In genomic region chr15:32718082-32718821, GRCh38 we compare ENCODE assay signal across 10 cellular contexts. TPM values are rescaled to one million over a fixed set of nuclear protein-coding genes. Genes with fewer than 3 reads are reported as not detected.
DNase-seq lines count a peak whose midpoint lies in the region; TF ChIP-seq lines count a peak whose summit lies in the region.
"Had no signal": no experiment of that assay in that cellular context is flagged by ENCODE, and none has a peak within 500 bp of the region (broad histone marks: within the 10 kb centered on the region; RNA-seq: fewer than 3 reads in every experiment).

No MANE protein-coding gene starts in this region.

- peak overlapping the region; percentile 41 for H3K27ac Mint-ChIP-seq in activated T-cell treated with anti-CD3 and anti-CD28 coated beads, Interleukin-2, amount 50 U/mL, for 24 hours
- no peak overlapping the region for H3K27ac Mint-ChIP-seq in type B pancreatic cell
- H3K27ac Mint-ChIP-seq: activated CD4-positive, alpha-beta memory T cell treated with anti-CD3 and anti-CD28 coated beads, Interleukin-2, amount 10 ng/mL, durations not matched to agents 7 days and 5 days had no signal

- no peak overlapping the region for H3K9ac ChIP-seq in mammary epithelial cell (ENCODE audit: insufficient read depth, low read length)

- H3K4me1 Mint-ChIP-seq in activated T-cell treated with anti-CD3 and anti-CD28 coated beads, Interleukin-2, amount 50 U/mL, for 24 hours (ENCODE audit: low read depth): peaks cover 31% of the 10 kb centered on the region
- peaks cover 18% of the 10 kb centered on the region for H3K4me1 Mint-ChIP-seq in type B pancreatic cell (ENCODE audit: unreplicated experiment)

- BruUV-seq in mammary epithelial cell (replicated peaks; lab: Mats Ljungman, UMichigan): no TSS peak

- no peak overlapping the region for H3K27ac ChIP-seq in mammary epithelial cell (ENCODE audit: insufficient read depth, low read depth, low read length)
- H3K27ac ChIP-seq: HL-60 had no signal

- peak; percentile 39 for DNase-seq in activated T-cell treated with anti-CD3 and anti-CD28 coated beads, Interleukin-2, amount 50 U/mL, for 24 hours
- no peak for DNase-seq in activated T-cell treated with anti-CD3 and anti-CD28 coated beads, Interleukin-2, amount 50 U/mL, for 1 hour
- DNase-seq in mammary epithelial cell: peak; percentile 32
- DNase-seq in lung microvascular endothelial cell (ENCODE audit: low read depth in 2 of 2): peak; percentile 40 to 54
- no peak for DNase-seq in type B pancreatic cell (ENCODE audit: extremely low spot score, unreplicated experiment)
- DNase-seq in effector CD8-positive, alpha-beta T cell (lab: John Stamatoyannopoulos, UW): no peak
- DNase-seq in central memory CD4-positive, alpha-beta T cell: no peak
- DNase-seq in SKM-1 treated with dmso at 0.1 percent for 144 hours (lab: John Stamatoyannopoulos, UW; ENCODE audit: unreplicated experiment): no peak
- DNase-seq: activated CD4-positive, alpha-beta memory T cell treated with anti-CD3 and anti-CD28 coated beads, Interleukin-2, amount 10 ng/mL, durations not matched to agents 7 days and 5 days had no signal

- peak overlapping the region; percentile 89 for H3K4me2 ChIP-seq in mammary epithelial cell (ENCODE audit: insufficient read depth, low read depth, low read length)

- WGBS in mammary epithelial cell (ENCODE audit: low coverage, missing lambda C conversion rate): 7% methylated on average over 11 of the region's 79 CpGs

- H3K9me3 ChIP-seq in mammary epithelial cell (replicated peaks; ENCODE audit: insufficient read depth, low read length): no peaks in the 10 kb centered on the region

- peaks cover 90% of the 10 kb centered on the region for H3K27me3 Mint-ChIP-seq in activated T-cell treated with anti-CD3 and anti-CD28 coated beads, Interleukin-2, amount 50 U/mL, for 24 hours
- peaks cover 95% of the 10 kb centered on the region for H3K27me3 Mint-ChIP-seq in type B pancreatic cell

- CTCF ChIA-PET in mammary epithelial cell (lab: Charles Lee; ENCODE audit: low non-redundant PET): no interaction called here

- no peaks in the 10 kb centered on the region for H3K36me3 Mint-ChIP-seq in activated T-cell treated with anti-CD3 and anti-CD28 coated beads, Interleukin-2, amount 50 U/mL, for 24 hours (ENCODE audit: low read depth)
- H3K36me3 Mint-ChIP-seq in type B pancreatic cell: peaks cover 9% of the 10 kb centered on the region

- H3K4me1 ChIP-seq in mammary epithelial cell (ENCODE audit: insufficient read depth, low read length): peaks cover 17% of the 10 kb centered on the region

- intact Hi-C loops in mammary epithelial cell (cut with micrococcal nuclease): loop anchor here (5.0 kb wide), 1 partner anchor 56 kb away; no protein-coding TSS in a partner anchor

- H4K20me1 ChIP-seq in mammary epithelial cell (ENCODE audit: insufficient read depth, low read length): no peaks in the 10 kb centered on the region

- no peaks in the 10 kb centered on the region for H3K79me2 ChIP-seq in mammary epithelial cell (ENCODE audit: insufficient read depth, low read length)

- no peaks in the 10 kb centered on the region for H3K9me3 Mint-ChIP-seq in activated T-cell treated with anti-CD3 and anti-CD28 coated beads, Interleukin-2, amount 50 U/mL, for 24 hours
- H3K9me3 Mint-ChIP-seq in type B pancreatic cell: no peaks in the 10 kb centered on the region
- H3K9me3 Mint-ChIP-seq: activated CD4-positive, alpha-beta memory T cell treated with anti-CD3 and anti-CD28 coated beads, Interleukin-2, amount 10 ng/mL, durations not matched to agents 7 days and 5 days had no signal

- dilution Hi-C loops in mammary epithelial cell (cut with HindIII; ENCODE audit: low sequenced_read_pairs): no loop called here

- peak overlapping the region; percentile 53 for H3K4me3 Mint-ChIP-seq in activated T-cell treated with anti-CD3 and anti-CD28 coated beads, Interleukin-2, amount 50 U/mL, for 24 hours
- peak overlapping the region; percentile 81 for H3K4me3 Mint-ChIP-seq in type B pancreatic cell
- H3K4me3 Mint-ChIP-seq: activated CD4-positive, alpha-beta memory T cell treated with anti-CD3 and anti-CD28 coated beads, Interleukin-2, amount 10 ng/mL, durations not matched to agents 7 days and 5 days had no signal

- peak overlapping the region in 2 of 3 experiments; percentile 29 to 41 for H3K4me3 ChIP-seq in mammary epithelial cell (replicated peaks in 1 of 3; ENCODE audit: insufficient read depth in 1 of 3, low read depth in 2 of 3, low read length in 3 of 3)

- peak overlapping the region; percentile 80 for H2AFZ ChIP-seq in mammary epithelial cell (ENCODE audit: low read depth, low read length)

- peaks cover 38% of the 10 kb centered on the region for H3K27me3 ChIP-seq in mammary epithelial cell (ENCODE audit: insufficient read depth, low read length)

- no peaks in the 10 kb centered on the region for H3K36me3 ChIP-seq in mammary epithelial cell (ENCODE audit: insufficient read depth, low read length)

- in situ Hi-C loops in mammary epithelial cell (cut with MboI; ENCODE audit: low sequenced_read_pairs in 2 of 2): no loop called here

- no peak for TF ChIP-seq CTCF in mammary epithelial cell (conservative IDR thresholded peaks at IDR 0.05 in 1 of 2, IDR thresholded peaks at IDR 0.05 in 1 of 2; ENCODE audit: extremely low read depth in 1 of 2, insufficient read depth in 1 of 2, low read depth in 1 of 2, low read length in 2 of 2)
- no peak for TF ChIP-seq CTCF in type B pancreatic cell (conservative IDR thresholded peaks at IDR 0.05)

RNA-seq across cellular contexts. Expression of gene GREM1, which starts 0.4 kb away (rescaled TPM):
- 1 to 10 TPM in 1 of 2 donors, not detected in 1; 1.8 TPM for total RNA-seq in mammary epithelial cell
- polyA plus RNA-seq in mammary epithelial cell: 0.03 TPM
- polyA minus RNA-seq in mammary epithelial cell: not detected
- under 0.01 TPM in 2 replicates for total RNA-seq in lung microvascular endothelial cell
- total RNA-seq in type B pancreatic cell (ENCODE audit: low replicate concordance): 2.5 and 56.6 TPM in 2 replicates
- total RNA-seq: activated CD4-positive, alpha-beta memory T cell treated with anti-CD3 and anti-CD28 coated beads, Interleukin-2, amount 10 ng/mL, durations not matched to agents 7 days and 5 days had no signal

Comparison
In these comparisons a context has a peak if more than half of its experiments do, and no peak if none do; other contexts are left out.
1. DNase-seq: peak in activated T-cell treated with anti-CD3 and anti-CD28 coated beads, Interleukin-2, amount 50 U/mL, for 24 hours (single experiment), mammary epithelial cell (single experiment) and lung microvascular endothelial cell (2 of 2); none in activated T-cell treated with anti-CD3 and anti-CD28 coated beads, Interleukin-2, amount 50 U/mL, for 1 hour (single experiment), type B pancreatic cell (single experiment), effector CD8-positive, alpha-beta T cell (single experiment), central memory CD4-positive, alpha-beta T cell (single experiment) and SKM-1 treated with dmso at 0.1 percent for 144 hours (single experiment).